8 cellular contexts compared by ENCODE assay signal in the genomic region with DNA sequence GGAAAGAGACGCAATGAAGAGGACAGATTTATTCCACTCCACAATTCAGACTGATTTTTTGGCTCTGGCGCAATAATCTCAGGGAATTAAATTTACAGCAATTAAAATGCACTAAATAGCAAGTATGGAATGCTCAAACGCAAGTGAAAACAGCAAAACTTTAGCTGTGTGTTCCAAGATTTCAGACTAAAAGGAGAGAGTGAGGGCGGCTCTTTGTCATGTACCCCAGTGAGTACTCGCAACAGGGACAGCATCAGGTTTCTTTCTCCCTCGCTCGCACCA. TPM values are rescaled to one million over a fixed set of nuclear protein-coding genes. Genes with fewer than 3 reads are reported as not detected.
A peak's percentile ranks its signal among the peaks of the same experiment; 100 is the strongest.
DNase-seq lines count a peak whose midpoint lies in the region; ATAC-seq and TF ChIP-seq lines count a peak whose summit lies in the region.

No MANE protein-coding gene starts in this region.

- H3K9me2 ChIP-seq in SK-N-SH, result no peaks in the 10 kb centered on the region

- H3K36me3 Mint-ChIP-seq in activated naive CD8-positive, alpha-beta T cell treated with anti-CD3 and anti-CD28 coated beads, Interleukin-2, amount 10 ng/mL, durations not matched to agents 7 days and 5 days, result peaks cover 3% of the 10 kb centered on the region

- peaks cover 28% of the 10 kb centered on the region for H3K27me3 Mint-ChIP-seq in activated naive CD8-positive, alpha-beta T cell treated with anti-CD3 and anti-CD28 coated beads, Interleukin-2, amount 10 ng/mL, durations not matched to agents 7 days and 5 days

- TF ChIP-seq EP300 in SK-N-SH (IDR thresholded peaks at IDR 0.05; ENCODE audit: borderline replicate concordance in 1 of 2, low read depth in 1 of 2, low read length in 1 of 2) (no peak), suprapubic skin (IDR thresholded peaks at IDR 0.05) (no peak)

- H2AFZ ChIP-seq in SK-N-SH (ENCODE audit: low read depth), result no peak overlapping the region

- peak overlapping the region; percentile 56 to 98 for H3K27ac ChIP-seq in SK-N-SH (ENCODE audit: low read depth in 2 of 2, low read length in 1 of 2)
- peak overlapping the region; percentile 99 for H3K27ac ChIP-seq in suprapubic skin

- H3K4me3 Mint-ChIP-seq in activated naive CD8-positive, alpha-beta T cell treated with anti-CD3 and anti-CD28 coated beads, Interleukin-2, amount 10 ng/mL, durations not matched to agents 7 days and 5 days, result peak overlapping the region; percentile 99

- no peaks in the 10 kb centered on the region for H3K36me3 ChIP-seq in SK-N-SH (replicated peaks in 1 of 2; ENCODE audit: control insufficient read depth in 1 of 2, insufficient read depth in 2 of 2, low read length in 1 of 2)
- no peaks in the 10 kb centered on the region for H3K36me3 ChIP-seq in kidney epithelial cell (ENCODE audit: control insufficient read depth, insufficient read depth, low read length)
- H3K36me3 ChIP-seq in suprapubic skin, result no peaks in the 10 kb centered on the region

- peaks cover 23% of the 10 kb centered on the region for H3F3A ChIP-seq in SK-N-SH (replicated peaks; ENCODE audit: insufficient read depth)

- under 1% methylated on average over 7 of the region's 7 CpGs for WGBS in SK-N-SH (ENCODE audit: low lambda C conversion rate)
- WGBS in suprapubic skin, result under 1% methylated on average over 7 of the region's 7 CpGs

- peaks cover 28% of the 10 kb centered on the region for H3K4me1 Mint-ChIP-seq in activated naive CD8-positive, alpha-beta T cell treated with anti-CD3 and anti-CD28 coated beads, Interleukin-2, amount 10 ng/mL, durations not matched to agents 7 days and 5 days

- peak overlapping the region; percentile 88 to 99 for H3K4me3 ChIP-seq in SK-N-SH (ENCODE audit: low read depth in 2 of 2, low read length in 1 of 2)
- H3K4me3 ChIP-seq in kidney epithelial cell (ENCODE audit: low read depth, low read length), result peak overlapping the region; percentile 67
- peak overlapping the region; percentile 98 for H3K4me3 ChIP-seq in suprapubic skin

- POLR2A ChIA-PET in SK-N-SH (lab: Yijun Ruan, JAX), result interaction anchor here (0.8 to 2.4 kb wide), 4 partner anchors 33 to 211 kb away, joined by 3 to 16 read pairs (median 6); a partner anchor contains a TSS
- POLR2A ChIA-PET in activated naive CD8-positive, alpha-beta T cell treated with anti-CD3 and anti-CD28 coated beads, Interleukin-2, amount 10 ng/mL, durations not matched to agents 7 days and 5 days (lab: Charles Lee), result interaction anchor here (1.2 to 3.4 kb wide), 4 partner anchors 12 to 211 kb away, joined by 3 to 17 read pairs (median 3); a partner anchor contains a TSS

- no peaks in the 10 kb centered on the region for H3K9me3 Mint-ChIP-seq in activated naive CD8-positive, alpha-beta T cell treated with anti-CD3 and anti-CD28 coated beads, Interleukin-2, amount 10 ng/mL, durations not matched to agents 7 days and 5 days

- H3K4me2 ChIP-seq in SK-N-SH, result peak overlapping the region; percentile 92

- DNase-seq in SK-N-SH (no peak), kidney epithelial cell (ENCODE audit: low read depth) (no peak), suprapubic skin (ENCODE audit: low spot score in 2 of 2) (no peak), GF-D8 (lab: John Stamatoyannopoulos, UW) (no peak), 8988T (no peak)
- no peak for DNase-seq in activated naive CD8-positive, alpha-beta T cell treated with anti-CD3 and anti-CD28 coated beads, Interleukin-2, amount 10 ng/mL, durations not matched to agents 7 days and 5 days

- TF ChIP-seq CTCF in SK-N-SH (IDR thresholded peaks at IDR 0.05), result no peak
- no peak for TF ChIP-seq CTCF in kidney epithelial cell (IDR thresholded peaks at IDR 0.05; ENCODE audit: insufficient read depth, low read length, poor library complexity, severe bottlenecking)
- no peak for TF ChIP-seq CTCF in suprapubic skin (IDR thresholded peaks at IDR 0.05)

- no peaks in the 10 kb centered on the region for H3K27me3 ChIP-seq in SK-N-SH (ENCODE audit: insufficient read depth)
- H3K27me3 ChIP-seq in kidney epithelial cell (ENCODE audit: control insufficient read depth, insufficient read depth, low read length), result no peaks in the 10 kb centered on the region
- no peaks in the 10 kb centered on the region for H3K27me3 ChIP-seq in suprapubic skin

- no peak for ATAC-seq in SK-N-SH treated with all-trans-retinoic acid at 6 μM for 48 hours
- ATAC-seq in activated naive CD8-positive, alpha-beta T cell treated with anti-CD3 and anti-CD28 coated beads, Interleukin-2, amount 10 ng/mL, durations not matched to agents 7 days and 5 days (ENCODE audit: low read depth), result no peak
- no peak for ATAC-seq in GM21381 (IDR thresholded peaks at IDR 0.05; ENCODE audit: unreplicated experiment)

- CTCF ChIA-PET in SK-N-SH (lab: Yijun Ruan, JAX), result interaction anchor here (0.9 to 5.1 kb wide), 9 partner anchors 16 to 219 kb away, joined by 3 to 34 read pairs (median 8); a partner anchor contains a TSS

- TF ChIP-seq RAD21 in SK-N-SH (IDR thresholded peaks at IDR 0.05; ENCODE audit: low read length), result no peak

- H3K4me1 ChIP-seq in SK-N-SH (ENCODE audit: control insufficient read depth in 1 of 2, insufficient read depth in 2 of 2, low read depth in 1 of 2, low read length in 1 of 2) (peaks cover 18 to 25% of the 10 kb centered on the region in 2 experiments), suprapubic skin (peaks cover 30% of the 10 kb centered on the region)

- H4K20me1 ChIP-seq in SK-N-SH (ENCODE audit: insufficient read depth), result peaks cover 51% of the 10 kb centered on the region

- H3K9ac ChIP-seq in SK-N-SH, result peak overlapping the region; percentile 83

- no peaks in the 10 kb centered on the region for H3K9me3 ChIP-seq in SK-N-SH
- H3K9me3 ChIP-seq in suprapubic skin, result no peaks in the 10 kb centered on the region

- peaks cover 59% of the 10 kb centered on the region for H3K79me2 ChIP-seq in SK-N-SH (ENCODE audit: insufficient read depth)

- TF ChIP-seq POLR2A in suprapubic skin (IDR thresholded peaks at IDR 0.05), result no peak

- H3K27ac Mint-ChIP-seq in activated naive CD8-positive, alpha-beta T cell treated with anti-CD3 and anti-CD28 coated beads, Interleukin-2, amount 10 ng/mL, durations not matched to agents 7 days and 5 days, result peak overlapping the region; percentile 93

TF ChIP-seq in SK-N-SH, 30 proteins besides CTCF, POLR2A, EP300 and RAD21 (continues in another document):
- TF ChIP-seq NFIC (IDR thresholded peaks at IDR 0.05; ENCODE audit: borderline replicate concordance), result no peak
- TF ChIP-seq, protein P1, sequence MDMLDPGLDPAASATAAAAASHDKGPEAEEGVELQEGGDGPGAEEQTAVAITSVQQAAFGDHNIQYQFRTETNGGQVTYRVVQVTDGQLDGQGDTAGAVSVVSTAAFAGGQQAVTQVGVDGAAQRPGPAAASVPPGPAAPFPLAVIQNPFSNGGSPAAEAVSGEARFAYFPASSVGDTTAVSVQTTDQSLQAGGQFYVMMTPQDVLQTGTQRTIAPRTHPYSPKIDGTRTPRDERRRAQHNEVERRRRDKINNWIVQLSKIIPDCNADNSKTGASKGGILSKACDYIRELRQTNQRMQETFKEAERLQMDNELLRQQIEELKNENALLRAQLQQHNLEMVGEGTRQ (IDR thresholded peaks at IDR 0.05; ENCODE audit: borderline replicate concordance, low read depth, low read length), result no peak
- no peak for TF ChIP-seq SMC3 (IDR thresholded peaks at IDR 0.05; ENCODE audit: low read depth, low read length)
- no peak for TF ChIP-seq TEAD4 (IDR thresholded peaks at IDR 0.05; ENCODE audit: borderline replicate concordance, insufficient read depth)
- no peak for TF ChIP-seq FOXM1 (IDR thresholded peaks at IDR 0.05; ENCODE audit: low read depth)
- no peak for TF ChIP-seq MXI1 (IDR thresholded peaks at IDR 0.05; ENCODE audit: low read depth, low read length)
- no peak for TF ChIP-seq POLR2AphosphoS5 (IDR thresholded peaks at IDR 0.05; ENCODE audit: low read depth, low read length)
- no peak for TF ChIP-seq MEF2A (IDR thresholded peaks at IDR 0.05; ENCODE audit: borderline replicate concordance, low read depth)

TF ChIP-seq in SK-N-SH treated with all-trans-retinoic acid at 6 μM for 48 hours, 23 proteins besides CTCF, POLR2A, EP300 and RAD21:
- TF ChIP-seq ESRRG (CRISPR knock-in tag; IDR thresholded peaks at IDR 0.05) (no peak), ZNF8 (CRISPR knock-in tag; IDR thresholded peaks at IDR 0.05) (no peak), ZFP30 (CRISPR knock-in tag; IDR thresholded peaks at IDR 0.05) (no peak), SNAI2 (CRISPR knock-in tag; IDR thresholded peaks at IDR 0.05) (no peak), ISL1 (CRISPR knock-in tag; IDR thresholded peaks at IDR 0.05) (no peak)
- TF ChIP-seq, protein P2, sequence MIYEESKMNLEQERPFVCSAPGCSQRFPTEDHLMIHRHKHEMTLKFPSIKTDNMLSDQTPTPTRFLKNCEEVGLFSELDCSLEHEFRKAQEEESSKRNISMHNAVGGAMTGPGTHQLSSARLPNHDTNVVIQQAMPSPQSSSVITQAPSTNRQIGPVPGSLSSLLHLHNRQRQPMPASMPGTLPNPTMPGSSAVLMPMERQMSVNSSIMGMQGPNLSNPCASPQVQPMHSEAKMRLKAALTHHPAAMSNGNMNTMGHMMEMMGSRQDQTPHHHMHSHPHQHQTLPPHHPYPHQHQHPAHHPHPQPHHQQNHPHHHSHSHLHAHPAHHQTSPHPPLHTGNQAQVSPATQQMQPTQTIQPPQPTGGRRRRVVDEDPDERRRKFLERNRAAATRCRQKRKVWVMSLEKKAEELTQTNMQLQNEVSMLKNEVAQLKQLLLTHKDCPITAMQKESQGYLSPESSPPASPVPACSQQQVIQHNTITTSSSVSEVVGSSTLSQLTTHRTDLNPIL (CRISPR knock-in tag; IDR thresholded peaks at IDR 0.05; ENCODE audit: low read depth), result no peak
- TF ChIP-seq, protein P3, sequence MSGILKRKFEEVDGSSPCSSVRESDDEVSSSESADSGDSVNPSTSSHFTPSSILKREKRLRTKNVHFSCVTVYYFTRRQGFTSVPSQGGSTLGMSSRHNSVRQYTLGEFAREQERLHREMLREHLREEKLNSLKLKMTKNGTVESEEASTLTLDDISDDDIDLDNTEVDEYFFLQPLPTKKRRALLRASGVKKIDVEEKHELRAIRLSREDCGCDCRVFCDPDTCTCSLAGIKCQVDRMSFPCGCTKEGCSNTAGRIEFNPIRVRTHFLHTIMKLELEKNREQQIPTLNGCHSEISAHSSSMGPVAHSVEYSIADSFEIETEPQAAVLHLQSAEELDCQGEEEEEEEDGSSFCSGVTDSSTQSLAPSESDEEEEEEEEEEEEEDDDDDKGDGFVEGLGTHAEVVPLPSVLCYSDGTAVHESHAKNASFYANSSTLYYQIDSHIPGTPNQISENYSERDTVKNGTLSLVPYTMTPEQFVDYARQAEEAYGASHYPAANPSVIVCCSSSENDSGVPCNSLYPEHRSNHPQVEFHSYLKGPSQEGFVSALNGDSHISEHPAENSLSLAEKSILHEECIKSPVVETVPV (CRISPR knock-in tag; IDR thresholded peaks at IDR 0.05), result no peak
TF ChIP-seq in SK-N-SH treated with all-trans-retinoic acid at 6 μM for 48 hours: peak in this region for 0.

RNA-seq across cellular contexts. Expression of a gene that starts 1.2 kb away (rescaled TPM):
- polyA plus RNA-seq in SK-N-SH (2012; rRNA removed), result 4.2 and 4.9 TPM in 2 replicates
- polyA plus RNA-seq in SK-N-SH (2012; cell fraction: cytosol; rRNA removed), result 6.5 and 8.4 TPM in 2 replicates
- 2.9 and 5.3 TPM in 2 replicates for polyA plus RNA-seq in SK-N-SH (2012; cell fraction: nucleus; rRNA removed)
- 10 to 100 TPM; 14.6 to 15.3 TPM for total RNA-seq in activated naive CD8-positive, alpha-beta T cell treated with anti-CD3 and anti-CD28 coated beads, Interleukin-2, amount 10 ng/mL, durations not matched to agents 7 days and 5 days
- total RNA-seq in kidney epithelial cell, result 26.4 and 30.9 TPM in 2 replicates
- 10 to 100 TPM; 21.8 to 54.0 (median 26.6) TPM for total RNA-seq in suprapubic skin
